Comparison of ENCODE assay signal across 2 cellular contexts in the genomic region with DNA sequence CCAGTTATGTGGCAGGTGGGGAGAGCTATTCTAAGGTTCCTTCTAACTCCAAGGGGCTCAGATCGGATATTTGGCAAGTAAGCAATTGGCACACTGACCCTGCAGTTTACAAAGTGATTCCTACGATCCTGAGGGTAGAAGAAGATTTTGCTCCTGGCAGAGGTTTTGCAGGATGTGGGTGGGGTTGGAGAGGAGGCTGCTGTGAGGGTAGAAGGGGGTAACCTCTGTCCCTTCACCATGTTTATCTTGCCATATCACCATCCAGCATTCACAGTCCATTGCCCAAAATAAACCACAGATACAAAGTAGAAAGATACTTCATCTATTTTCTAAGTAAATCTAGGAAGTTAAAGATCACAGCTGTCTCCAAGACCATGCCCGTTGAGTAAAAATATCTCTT.
TF ChIP-seq lines count a peak whose summit lies in the region.

No MANE protein-coding gene starts in this region.

TF ChIP-seq in IMR-90, 13 proteins besides CTCF, POLR2A, EP300 and RAD21:
- TF ChIP-seq SMC3 (IDR thresholded peaks at IDR 0.05; ENCODE audit: low read depth, low read length) = no peak
- TF ChIP-seq FOS (IDR thresholded peaks at IDR 0.05; ENCODE audit: low read depth, low read length) = no peak
- TF ChIP-seq CHD1 (IDR thresholded peaks at IDR 0.05; ENCODE audit: low read depth, low read length) = no peak
- TF ChIP-seq NFE2L2 (IDR thresholded peaks at IDR 0.05; ENCODE audit: low read depth, low read length) = no peak
- no peak for TF ChIP-seq ELK1 (IDR thresholded peaks at IDR 0.05; ENCODE audit: borderline replicate concordance, low read depth, low read length)
- TF ChIP-seq MAZ (IDR thresholded peaks at IDR 0.05; ENCODE audit: borderline replicate concordance, low read depth, low read length) = no peak
- no peak for TF ChIP-seq RCOR1 (IDR thresholded peaks at IDR 0.05; ENCODE audit: insufficient replicate concordance, low read length)
- TF ChIP-seq, protein P1, sequence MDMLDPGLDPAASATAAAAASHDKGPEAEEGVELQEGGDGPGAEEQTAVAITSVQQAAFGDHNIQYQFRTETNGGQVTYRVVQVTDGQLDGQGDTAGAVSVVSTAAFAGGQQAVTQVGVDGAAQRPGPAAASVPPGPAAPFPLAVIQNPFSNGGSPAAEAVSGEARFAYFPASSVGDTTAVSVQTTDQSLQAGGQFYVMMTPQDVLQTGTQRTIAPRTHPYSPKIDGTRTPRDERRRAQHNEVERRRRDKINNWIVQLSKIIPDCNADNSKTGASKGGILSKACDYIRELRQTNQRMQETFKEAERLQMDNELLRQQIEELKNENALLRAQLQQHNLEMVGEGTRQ (IDR thresholded peaks at IDR 0.05; ENCODE audit: low read depth, low read length) = no peak
- TF ChIP-seq BHLHE40 (IDR thresholded peaks at IDR 0.05; ENCODE audit: low read depth, low read length) = no peak
- no peak for TF ChIP-seq RFX5 (IDR thresholded peaks at IDR 0.05; ENCODE audit: low read depth, low read length)
- no peak for TF ChIP-seq MAFK (IDR thresholded peaks at IDR 0.05; ENCODE audit: low read depth, low read length)
- no peak for TF ChIP-seq MXI1 (IDR thresholded peaks at IDR 0.05; ENCODE audit: borderline replicate concordance, low read depth, low read length)
- TF ChIP-seq CEBPB (IDR thresholded peaks at IDR 0.05; ENCODE audit: low read depth, low read length) = no peak

TF ChIP-seq in K562, 482 proteins besides CTCF, POLR2A, EP300 and RAD21:
- 0 out of 2 replicates have a peak, but pooled peaks have one; percentile 13 for TF ChIP-seq CBFA2T3 (IDR thresholded peaks at IDR 0.05)
- no peak for TF ChIP-seq TAF15 (IDR thresholded peaks at IDR 0.05; ENCODE audit: low read depth, low read length)
